Comparison of ENCODE assay signal across 11 cellular contexts in genomic region chr10:69043931-69044531, GRCh38. TPM values are rescaled to one million over a fixed set of nuclear protein-coding genes. Genes with fewer than 3 reads are reported as not detected.
A peak's percentile ranks its signal among the peaks of the same experiment; 100 is the strongest.
DNase-seq lines count a peak whose midpoint lies in the region; ATAC-seq, FAIRE-seq and TF ChIP-seq lines count a peak whose summit lies in the region.
"Had no signal": no experiment of that assay in that cellular context is flagged by ENCODE, and none has a peak within 500 bp of the region (broad histone marks: within the 10 kb centered on the region; RNA-seq: fewer than 3 reads in every experiment).

No MANE protein-coding gene starts in this region.

- no peaks in the 10 kb centered on the region for H3K9me3 Mint-ChIP-seq in glutamatergic neuron (ENCODE audit: unreplicated experiment)

- H3K4me1 ChIP-seq in GM23248 (ENCODE audit: insufficient read depth): peaks cover 7% of the 10 kb centered on the region
- no peaks in the 10 kb centered on the region for H3K4me1 ChIP-seq in HepG2 (ENCODE audit: insufficient read depth, low read length)
- peaks cover 15% of the 10 kb centered on the region for H3K4me1 ChIP-seq in foreskin keratinocyte
- H3K4me1 ChIP-seq: breast epithelium had no signal

- ATAC-seq in GM18499 (IDR thresholded peaks at IDR 0.05; ENCODE audit: insufficient read depth, unreplicated experiment) (peak; percentile 37), T-helper 17 cell (peak; percentile 36), HepG2 (no peak), foreskin keratinocyte (no peak)

- H3K36me3 ChIP-seq in GM23248 (ENCODE audit: low read depth) (no peaks in the 10 kb centered on the region), HepG2 (replicated peaks in 1 of 2; ENCODE audit: control insufficient read depth in 1 of 2, insufficient read depth in 2 of 2, low read length in 2 of 2) (no peaks in the 10 kb centered on the region)
- H3K36me3 ChIP-seq: breast epithelium, suprapubic skin had no signal

- FAIRE-seq in HepG2 (lab: Jason Lieb, UNC) (no peak), frontal cortex (lab: Jason Lieb, UNC) (no peak)

- H3K79me2 ChIP-seq in GM23248 (ENCODE audit: insufficient read depth): no peaks in the 10 kb centered on the region
- no peaks in the 10 kb centered on the region for H3K79me2 ChIP-seq in HepG2 (ENCODE audit: insufficient read depth, low read length)

- intact Hi-C loops in HepG2 (cut with micrococcal nuclease; ENCODE audit: unreplicated experiment): no loop called here

- no peak overlapping the region for H3K4me3 ChIP-seq in GM23248
- no peak overlapping the region for H3K4me3 ChIP-seq in HepG2 (replicated peaks in 1 of 3; ENCODE audit: insufficient read depth in 1 of 3, low read depth in 2 of 3, low read length in 3 of 3)
- H3K4me3 ChIP-seq: breast epithelium, suprapubic skin had no signal

- TF ChIP-seq RAD21 in HepG2 (CRISPR knock-in tag; IDR thresholded peaks at IDR 0.05): no peak

- H3K27ac ChIP-seq in GM23248 (no peak overlapping the region), HepG2 (ENCODE audit: extremely low read length, insufficient read depth, low read length) (no peak overlapping the region), foreskin keratinocyte (no peak overlapping the region)
- H3K27ac ChIP-seq: breast epithelium had no signal

- H3K27me3 Mint-ChIP-seq in T-helper 17 cell (no peaks in the 10 kb centered on the region), glutamatergic neuron (ENCODE audit: unreplicated experiment) (no peaks in the 10 kb centered on the region)

- no peaks in the 10 kb centered on the region for H3F3A ChIP-seq in GM23248 (ENCODE audit: insufficient read depth)

- no peak for TF ChIP-seq EP300 in HepG2 (IDR thresholded peaks at IDR 0.05; ENCODE audit: low read depth in 2 of 2, low read length in 2 of 2)
- no peak for TF ChIP-seq EP300 in HepG2 (CRISPR knock-in tag; IDR thresholded peaks at IDR 0.05; ENCODE audit: borderline replicate concordance)

- H3K9me3 ChIP-seq in GM23248 (ENCODE audit: low read depth) (no peaks in the 10 kb centered on the region), T-helper 17 cell (ENCODE audit: control insufficient read depth, low read length, poor library complexity, severe bottlenecking) (no peaks in the 10 kb centered on the region), HepG2 (ENCODE audit: low read length) (no peaks in the 10 kb centered on the region)
- H3K9me3 ChIP-seq: breast epithelium, suprapubic skin had no signal

- POLR2A ChIA-PET in HepG2 (lab: Yijun Ruan, JAX): no interaction called here

- no peak for TF ChIP-seq CTCF in HepG2 (CRISPR knock-in tag; IDR thresholded peaks at IDR 0.05)
- no peak for TF ChIP-seq CTCF in foreskin keratinocyte (conservative IDR thresholded peaks at IDR 0.05)
- TF ChIP-seq CTCF in glutamatergic neuron (IDR thresholded peaks at IDR 0.05; ENCODE audit: partially characterized antibody, unreplicated experiment): no peak

- CTCF ChIA-PET in HepG2 (lab: Yijun Ruan, JAX; ENCODE audit: low intra/inter-chr PET ratio, low total read pairs): no interaction called here

- H3K4me2 ChIP-seq in GM23248 (ENCODE audit: unreplicated experiment) (no peak overlapping the region), HepG2 (ENCODE audit: low read depth, low read length) (no peak overlapping the region; the same call in 1 of the 2 replicates)

- WGBS in GM23248 (ENCODE audit: low coverage in 1 of 2, low lambda C conversion rate in 2 of 2, missing lambda C conversion rate in 2 of 2), 2 experiments: 71% methylated on average over 10 of the region's 10 CpGs
- 42% methylated on average over 9 of the region's 10 CpGs for WGBS in HepG2 (ENCODE audit: low lambda C conversion rate)

- H2AFZ ChIP-seq in GM23248 (peak overlapping the region; percentile 46), HepG2 (ENCODE audit: low read length) (no peak overlapping the region)

- H3K9me2 ChIP-seq in GM23248 (ENCODE audit: insufficient read depth): no peaks in the 10 kb centered on the region

- no peak for DNase-seq in GM23248
- no peak for DNase-seq in T-helper 17 cell
- DNase-seq in HepG2 (ENCODE audit: low spot score): no peak
- DNase-seq in COLO829 (ENCODE audit: low spot score): no peak
- DNase-seq in frontal cortex (ENCODE audit: low spot score in 2 of 2): no peak
- DNase-seq in foreskin keratinocyte: no peak
- DNase-seq in glutamatergic neuron: no peak
- DNase-seq: NCI-H82 had no signal

- H3K27me3 ChIP-seq in GM23248 (replicated peaks; ENCODE audit: insufficient read depth) (no peaks in the 10 kb centered on the region), HepG2 (ENCODE audit: control insufficient read depth in 1 of 2, insufficient read depth in 2 of 2, low read length in 2 of 2) (peaks cover 0 to 10% of the 10 kb centered on the region in 2 experiments; a peak in 2 of 5 replicates), foreskin keratinocyte (no peaks in the 10 kb centered on the region)
- H3K27me3 ChIP-seq: breast epithelium, suprapubic skin had no signal

- H4K20me1 ChIP-seq in GM23248 (ENCODE audit: insufficient read depth): no peaks in the 10 kb centered on the region
- H4K20me1 ChIP-seq in HepG2 (ENCODE audit: insufficient read depth, low read length): no peaks in the 10 kb centered on the region

- no peak for TF ChIP-seq POLR2A in HepG2 (IDR thresholded peaks at IDR 0.05; ENCODE audit: insufficient read depth in 1 of 2, low read depth in 2 of 2, low read length in 2 of 2)

- H3K36me3 Mint-ChIP-seq in T-helper 17 cell (ENCODE audit: low read depth) (no peaks in the 10 kb centered on the region), glutamatergic neuron (ENCODE audit: unreplicated experiment) (no peaks in the 10 kb centered on the region)

- H3K9ac ChIP-seq in GM23248: no peak overlapping the region
- no peak overlapping the region for H3K9ac ChIP-seq in HepG2 (ENCODE audit: insufficient read depth, low read depth, low read length)

- H3K4me1 Mint-ChIP-seq in T-helper 17 cell: peaks cover 24% of the 10 kb centered on the region
- no peaks in the 10 kb centered on the region for H3K4me1 Mint-ChIP-seq in glutamatergic neuron (ENCODE audit: low read depth, unreplicated experiment)

- in situ Hi-C loops in GM23248 (cut with MboI) (no loop called here), HepG2 (cut with HindIII; ENCODE audit: extremely low pct_ligation_motif_present, low pct_unique_long_range_greater_than_20kb) (no loop called here)

- H3K27ac Mint-ChIP-seq in T-helper 17 cell: peak overlapping the region; percentile 97
- H3K27ac Mint-ChIP-seq in glutamatergic neuron (ENCODE audit: unreplicated experiment): no peak overlapping the region

- BruUV-seq in HepG2 (replicated peaks; lab: Mats Ljungman, UMichigan): no TSS peak

- H3K4me3 Mint-ChIP-seq in T-helper 17 cell (peak overlapping the region; percentile 80), glutamatergic neuron (ENCODE audit: unreplicated experiment) (no peak overlapping the region)

RNA-seq across cellular contexts. Expression of gene SRGN, which starts 43.9 kb away (rescaled TPM):
- total RNA-seq in GM23248 (2014; rRNA removed; shearing (Covaris generic)): 108 and 136 TPM in 2 replicates
- 89.9 and 90.0 TPM in 2 replicates for polyA plus RNA-seq in GM23248 (2016; fragmentation: Nextera tagmentation; extraction: Ambion mirVana)
- 100 to 1,000 TPM; 382 to 467 TPM for total RNA-seq in T-helper 17 cell
- total RNA-seq in HepG2 (2016; rRNA removed; fragmentation: Illumina TruSeq; extraction: Trizol): 0.09 TPM in 1 of 2 replicates, not detected in the other
- not detected in 2 replicates for total RNA-seq in HepG2 (2016; cell fraction: cytosol; rRNA removed; fragmentation: Illumina TruSeq; extraction: Trizol; ENCODE audit: low read depth)
- not detected in 2 replicates for total RNA-seq in HepG2 (2016; cell fraction: insoluble cytoplasmic fraction; rRNA removed; fragmentation: Illumina TruSeq; extraction: Trizol)
- not detected in 2 replicates for total RNA-seq in HepG2 (2016; cell fraction: membrane; rRNA removed; fragmentation: Illumina TruSeq; extraction: Trizol)
- total RNA-seq in HepG2 (2016; cell fraction: nucleus; rRNA removed; fragmentation: Illumina TruSeq; extraction: Trizol): not detected in 2 replicates
- not detected in 2 replicates for polyA plus RNA-seq in HepG2 (2011; rRNA removed)
- 0.12 and 0.15 TPM in 2 replicates for polyA plus RNA-seq in HepG2 (2011; cell fraction: cytosol; rRNA removed)
- 0.14 TPM in 1 of 2 replicates, not detected in the other for polyA plus RNA-seq in HepG2 (2011; cell fraction: nucleus; rRNA removed)
- 0.21 TPM in 1 of 2 replicates, not detected in the other for polyA plus RNA-seq in HepG2 (2012)
- not detected in 2 replicates for polyA plus RNA-seq in HepG2 (2016; cell fraction: cytosol; fragmentation: Illumina TruSeq; extraction: Trizol; ENCODE audit: low read depth)
- polyA plus RNA-seq in HepG2 (2016; cell fraction: insoluble cytoplasmic fraction; fragmentation: Illumina TruSeq; extraction: Trizol; ENCODE audit: low read depth): not detected in 2 replicates
- not detected in 2 replicates for polyA plus RNA-seq in HepG2 (2016; cell fraction: membrane; fragmentation: Illumina TruSeq; extraction: Trizol; ENCODE audit: low read depth)
- polyA plus RNA-seq in HepG2 (2016; cell fraction: nucleus; fragmentation: Illumina TruSeq; extraction: Trizol; ENCODE audit: insufficient read depth, low read depth): not detected in 2 replicates
- 0.16 and 2.3 TPM in 2 replicates for polyA minus RNA-seq in HepG2 (2011; rRNA and poly(A)+ RNA removed; ENCODE audit: low replicate concordance)
- not detected in 2 replicates for polyA minus RNA-seq in HepG2 (2011; cell fraction: cytosol; rRNA and poly(A)+ RNA removed)
- polyA minus RNA-seq in HepG2 (2011; cell fraction: nucleus; rRNA and poly(A)+ RNA removed): not detected in 2 replicates
- 22.4 TPM for total RNA-seq in frontal cortex
- total RNA-seq in foreskin keratinocyte: 0.10 and 0.11 TPM in 2 replicates
- 0.10 and 0.13 TPM in 2 replicates for polyA plus RNA-seq in foreskin keratinocyte
- total RNA-seq in glutamatergic neuron (ENCODE audit: unreplicated experiment): not detected

RNA-seq across cellular contexts. Expression of gene KIFBP, which starts 55.4 kb away (rescaled TPM):
- total RNA-seq in GM23248 (2014; rRNA removed; shearing (Covaris generic)): 56.5 and 58.3 TPM in 2 replicates
- polyA plus RNA-seq in GM23248 (2016; fragmentation: Nextera tagmentation; extraction: Ambion mirVana): 53.9 and 54.0 TPM in 2 replicates
- 1 to 10 TPM; 4.6 to 5.5 TPM for total RNA-seq in T-helper 17 cell
- total RNA-seq in HepG2 (2016; rRNA removed; fragmentation: Illumina TruSeq; extraction: Trizol): 21.9 and 29.9 TPM in 2 replicates
- total RNA-seq in HepG2 (2016; cell fraction: cytosol; rRNA removed; fragmentation: Illumina TruSeq; extraction: Trizol; ENCODE audit: low read depth): 2.1 and 3.2 TPM in 2 replicates
- total RNA-seq in HepG2 (2016; cell fraction: insoluble cytoplasmic fraction; rRNA removed; fragmentation: Illumina TruSeq; extraction: Trizol): 22.5 and 30.2 TPM in 2 replicates
- 5.7 and 6.6 TPM in 2 replicates for total RNA-seq in HepG2 (2016; cell fraction: membrane; rRNA removed; fragmentation: Illumina TruSeq; extraction: Trizol)
- 14.0 and 14.4 TPM in 2 replicates for total RNA-seq in HepG2 (2016; cell fraction: nucleus; rRNA removed; fragmentation: Illumina TruSeq; extraction: Trizol)
- 10.3 and 13.0 TPM in 2 replicates for polyA plus RNA-seq in HepG2 (2011; rRNA removed)
- 6.1 and 10.0 TPM in 2 replicates for polyA plus RNA-seq in HepG2 (2011; cell fraction: cytosol; rRNA removed)
- polyA plus RNA-seq in HepG2 (2011; cell fraction: nucleus; rRNA removed): 8.3 and 8.5 TPM in 2 replicates
- 11.3 and 12.4 TPM in 2 replicates for polyA plus RNA-seq in HepG2 (2012)
- polyA plus RNA-seq in HepG2 (2016; cell fraction: cytosol; fragmentation: Illumina TruSeq; extraction: Trizol; ENCODE audit: low read depth): 1.2 and 1.3 TPM in 2 replicates
- 28.3 and 31.0 TPM in 2 replicates for polyA plus RNA-seq in HepG2 (2016; cell fraction: insoluble cytoplasmic fraction; fragmentation: Illumina TruSeq; extraction: Trizol; ENCODE audit: low read depth)
- polyA plus RNA-seq in HepG2 (2016; cell fraction: membrane; fragmentation: Illumina TruSeq; extraction: Trizol; ENCODE audit: low read depth): 2.6 and 3.7 TPM in 2 replicates
- 18.9 and 22.7 TPM in 2 replicates for polyA plus RNA-seq in HepG2 (2016; cell fraction: nucleus; fragmentation: Illumina TruSeq; extraction: Trizol; ENCODE audit: insufficient read depth, low read depth)
- 4.7 and 10.6 TPM in 2 replicates for polyA minus RNA-seq in HepG2 (2011; rRNA and poly(A)+ RNA removed; ENCODE audit: low replicate concordance)
- polyA minus RNA-seq in HepG2 (2011; cell fraction: cytosol; rRNA and poly(A)+ RNA removed): 10.0 and 13.3 TPM in 2 replicates
- 13.7 and 14.5 TPM in 2 replicates for polyA minus RNA-seq in HepG2 (2011; cell fraction: nucleus; rRNA and poly(A)+ RNA removed)
- total RNA-seq in frontal cortex: 32.2 TPM
- total RNA-seq in foreskin keratinocyte: 40.8 and 43.8 TPM in 2 replicates
- 23.0 and 28.7 TPM in 2 replicates for polyA plus RNA-seq in foreskin keratinocyte
- total RNA-seq in glutamatergic neuron (ENCODE audit: unreplicated experiment): 45.3 TPM

Comparison
In these comparisons a context has a peak if more than half of its experiments do, and no peak if none do; other contexts are left out.
1. ATAC-seq: peak in GM18499 (single experiment) and T-helper 17 cell (single experiment); none in HepG2 (single experiment) and foreskin keratinocyte (single experiment).
2. RNA of gene SRGN, which starts 43.9 kb away (total RNA-seq): 382 to 467 TPM in T-helper 17 cell, 108 to 136 TPM in GM23248 and 22.4 TPM in frontal cortex (single experiment); 0.10 to 0.11 TPM in foreskin keratinocyte, 0.09 TPM in HepG2 and not detected in glutamatergic neuron (single experiment); every median in the first group is over 10 times any median in the second.